ENCODE assay signal across 1 cellular context in the genomic region with DNA sequence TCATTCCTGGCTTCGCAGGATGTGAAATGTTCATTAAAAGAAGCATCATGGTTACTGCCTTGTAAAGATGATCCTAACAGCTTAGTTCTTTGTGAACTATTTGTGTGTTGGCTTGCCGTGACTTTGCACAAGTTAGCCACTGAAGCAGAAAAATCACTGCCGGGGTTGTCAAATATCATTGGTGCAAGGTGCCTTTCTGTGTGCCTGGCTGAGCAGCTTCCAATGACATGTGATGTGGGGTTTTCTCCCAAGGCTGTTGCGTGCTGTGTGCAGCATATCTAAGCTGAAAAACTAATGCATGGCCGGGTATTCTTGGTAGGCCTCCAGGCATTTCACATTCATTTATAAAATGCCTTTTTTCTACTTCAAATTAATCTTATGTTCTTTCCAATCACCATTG.
TF ChIP-seq lines count a peak whose summit lies in the region.

No MANE protein-coding gene starts in this region.

TF ChIP-seq in WTC11, 78 proteins besides CTCF, POLR2A, EP300 and RAD21 (continued from another document):
- TF ChIP-seq, protein P1, sequence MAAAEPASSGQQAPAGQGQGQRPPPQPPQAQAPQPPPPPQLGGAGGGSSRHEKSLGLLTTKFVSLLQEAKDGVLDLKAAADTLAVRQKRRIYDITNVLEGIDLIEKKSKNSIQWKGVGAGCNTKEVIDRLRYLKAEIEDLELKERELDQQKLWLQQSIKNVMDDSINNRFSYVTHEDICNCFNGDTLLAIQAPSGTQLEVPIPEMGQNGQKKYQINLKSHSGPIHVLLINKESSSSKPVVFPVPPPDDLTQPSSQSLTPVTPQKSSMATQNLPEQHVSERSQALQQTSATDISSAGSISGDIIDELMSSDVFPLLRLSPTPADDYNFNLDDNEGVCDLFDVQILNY (CRISPR knock-in tag; IDR thresholded peaks at IDR 0.05): no peak
- TF ChIP-seq ESRRA (CRISPR knock-in tag; IDR thresholded peaks at IDR 0.05; ENCODE audit: borderline replicate concordance) (no peak), SMAD4 (CRISPR knock-in tag; IDR thresholded peaks at IDR 0.05) (no peak), ETV6 (CRISPR knock-in tag; IDR thresholded peaks at IDR 0.05) (no peak), TEAD1 (CRISPR knock-in tag; IDR thresholded peaks at IDR 0.05) (no peak), SMAD3 (CRISPR knock-in tag; IDR thresholded peaks at IDR 0.05; ENCODE audit: borderline replicate concordance) (no peak)
- TF ChIP-seq, protein P2, sequence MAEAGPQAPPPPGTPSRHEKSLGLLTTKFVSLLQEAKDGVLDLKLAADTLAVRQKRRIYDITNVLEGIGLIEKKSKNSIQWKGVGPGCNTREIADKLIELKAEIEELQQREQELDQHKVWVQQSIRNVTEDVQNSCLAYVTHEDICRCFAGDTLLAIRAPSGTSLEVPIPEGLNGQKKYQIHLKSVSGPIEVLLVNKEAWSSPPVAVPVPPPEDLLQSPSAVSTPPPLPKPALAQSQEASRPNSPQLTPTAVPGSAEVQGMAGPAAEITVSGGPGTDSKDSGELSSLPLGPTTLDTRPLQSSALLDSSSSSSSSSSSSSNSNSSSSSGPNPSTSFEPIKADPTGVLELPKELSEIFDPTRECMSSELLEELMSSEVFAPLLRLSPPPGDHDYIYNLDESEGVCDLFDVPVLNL (CRISPR knock-in tag; IDR thresholded peaks at IDR 0.05; ENCODE audit: borderline replicate concordance, low read depth): no peak
- TF ChIP-seq, protein P3, sequence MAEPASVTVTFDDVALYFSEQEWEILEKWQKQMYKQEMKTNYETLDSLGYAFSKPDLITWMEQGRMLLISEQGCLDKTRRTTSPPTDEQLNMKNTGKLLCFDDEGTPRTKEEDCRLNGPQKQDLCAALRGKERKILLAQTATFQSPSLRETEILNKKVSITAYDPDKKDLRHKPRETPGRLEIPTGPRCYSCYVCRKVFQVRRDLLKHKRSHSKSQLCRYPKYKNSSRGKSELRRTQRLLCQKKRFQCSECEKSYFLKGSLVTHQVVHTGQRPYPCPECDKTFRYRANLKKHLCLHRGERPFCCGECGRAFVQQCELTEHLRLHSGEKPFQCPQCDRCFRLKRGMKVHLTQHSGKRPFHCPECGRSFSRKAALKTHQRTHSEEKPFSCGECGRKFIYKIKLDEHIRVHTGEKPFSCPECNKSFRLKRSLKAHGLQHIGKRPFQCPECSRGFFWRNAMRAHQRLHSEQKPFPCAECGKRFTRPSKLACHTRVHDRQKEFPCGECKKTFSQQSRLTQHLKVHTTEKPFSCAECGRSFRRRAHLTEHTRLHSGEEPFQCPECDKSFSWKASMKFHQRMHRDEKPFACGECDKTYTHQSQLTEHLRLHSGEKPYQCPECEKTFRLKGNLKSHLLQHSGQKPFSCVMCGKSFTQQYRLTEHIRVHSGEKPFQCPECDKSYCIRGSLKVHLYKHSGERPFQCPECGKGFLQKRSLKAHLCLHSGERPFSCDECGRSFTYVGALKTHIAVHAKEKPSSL (CRISPR knock-in tag; conservative IDR thresholded peaks at IDR 0.05): no peak
TF ChIP-seq in WTC11: peak in this region for 0.
